In genomic region chr13:85935868-85936467, GRCh38 we compare ENCODE assay signal across 29 cellular contexts.
"Had no signal": no experiment of that assay in that cellular context is flagged by ENCODE, and none has a peak within 500 bp of the region (broad histone marks: within the 10 kb centered on the region; RNA-seq: fewer than 3 reads in every experiment).

No MANE protein-coding gene starts in this region.

- H3K27me3 ChIP-seq: adrenal gland, body of pancreas, breast epithelium, SJSA1 had no signal

- H3K4me3 ChIP-seq: adrenal gland, body of pancreas, breast epithelium, SJSA1 had no signal

- H3K36me3 ChIP-seq: adrenal gland, breast epithelium, SJSA1 had no signal

- H3K4me2 ChIP-seq: SK-N-SH had no signal

- H3K9ac ChIP-seq: SK-N-SH had no signal

- DNase-seq: activated CD4-positive, alpha-beta T cell treated with anti-CD3 and anti-CD28 coated beads for 36 hours; activated CD4-positive, alpha-beta T cell treated with anti-CD3 and anti-CD28 coated beads, Interleukin-2, amount 10 ng/mL, durations not matched to agents 7 days and 5 days; activated CD4-positive, alpha-beta T cell treated with anti-CD3 and anti-CD28 coated beads, Interleukin-2, amount 50 U/mL, for 48 hours; activated CD8-positive, alpha-beta T cell treated with anti-CD3 and anti-CD28 coated beads, Interleukin-2, amount 10 ng/mL, durations not matched to agents 7 days and 5 days; activated gamma-delta T cell treated with Interleukin-2 at 50 U/mL for 16 hours; activated naive CD4-positive, alpha-beta T cell treated with anti-CD3 and anti-CD28 coated beads for 36 hours; activated T-cell treated with anti-CD3 and anti-CD28 coated beads, Interleukin-2, amount 50 U/mL, for 4 hours; adrenal gland; body of pancreas; NCI-H1092; NCI-H1436 treated with DMSO at 0.1 percent for 48 hours; NCI-H1694 treated with DMSO at 0.1 percent for 48 hours; NCI-H2029; NCI-H2107; NCI-H2171; NCI-H226; NCI-H524 treated with DMSO at 0.1 percent for 48 hours; RPMI8226; SHP77 treated with DMSO at 0.1 percent for 48 hours; SK-N-SH had no signal

- ATAC-seq: activated CD4-positive, alpha-beta T cell treated with anti-CD3 and anti-CD28 coated beads for 36 hours; activated CD4-positive, CD25-positive, alpha-beta regulatory T cell treated with anti-CD3 and anti-CD28 coated beads, Interleukin-2, amount 50 U/mL, for 24 hours; activated CD8-positive, alpha-beta T cell treated with anti-CD3 and anti-CD28 coated beads, Interleukin-2, amount 10 ng/mL, durations not matched to agents 7 days and 5 days; activated naive CD4-positive, alpha-beta T cell treated with anti-CD3 and anti-CD28 coated beads, Interleukin-2, amount 50 U/mL, for 72 hours; activated T-cell treated with anti-CD3 and anti-CD28 coated beads, Interleukin-2, amount 50 U/mL, for 4 hours; body of pancreas; Panc1; WTC11 had no signal

- H3K27me3 Mint-ChIP-seq: activated CD4-positive, alpha-beta T cell treated with anti-CD3 and anti-CD28 coated beads for 36 hours; activated CD4-positive, alpha-beta T cell treated with anti-CD3 and anti-CD28 coated beads, Interleukin-2, amount 10 ng/mL, durations not matched to agents 7 days and 5 days had no signal

- H3K4me1 ChIP-seq: adrenal gland, body of pancreas, breast epithelium, SJSA1 had no signal

- H3K4me3 Mint-ChIP-seq: activated CD4-positive, alpha-beta T cell treated with anti-CD3 and anti-CD28 coated beads for 36 hours; activated CD4-positive, alpha-beta T cell treated with anti-CD3 and anti-CD28 coated beads, Interleukin-2, amount 10 ng/mL, durations not matched to agents 7 days and 5 days; activated CD8-positive, alpha-beta T cell treated with anti-CD3 and anti-CD28 coated beads, Interleukin-2, amount 10 ng/mL, durations not matched to agents 7 days and 5 days; activated naive CD4-positive, alpha-beta T cell treated with anti-CD3 and anti-CD28 coated beads for 36 hours; activated T-cell treated with anti-CD3 and anti-CD28 coated beads, Interleukin-2, amount 50 U/mL, for 4 hours; activated T-helper 1 cell treated with anti-CD3 and anti-CD28 coated beads, Interleukin-12 subunit alpha, Interleukin-12 subunit beta, Interleukin-2, Interleukin-4 antibody, amounts not matched to agents 30 ng/mL and 10 ng/mL and 1 ng/mL, durations not matched to agents 14 hours and 24 hours and 36 hours; T-helper 1 cell treated with Interleukin-12 subunit alpha and Interleukin-12 subunit beta and Interleukin-4 antibody, amounts not matched to agents 30 μg/mL and 1 μg/mL, for 36 hours; T-helper 2 cell treated with Interferon-gamma antibody and Interleukin-4, amounts not matched to agents 5 μg/mL and 100 μg/mL, for 36 hours; WTC11 had no signal

- H3K4me1 Mint-ChIP-seq: activated CD4-positive, alpha-beta T cell treated with anti-CD3 and anti-CD28 coated beads for 36 hours; activated CD4-positive, alpha-beta T cell treated with anti-CD3 and anti-CD28 coated beads, Interleukin-2, amount 10 ng/mL, durations not matched to agents 7 days and 5 days; WTC11 had no signal

- H3K27ac ChIP-seq: adrenal gland, body of pancreas, breast epithelium, SJSA1 had no signal

- H3K27ac Mint-ChIP-seq: activated CD4-positive, alpha-beta T cell treated with anti-CD3 and anti-CD28 coated beads for 36 hours; activated CD4-positive, alpha-beta T cell treated with anti-CD3 and anti-CD28 coated beads, Interleukin-2, amount 10 ng/mL, durations not matched to agents 7 days and 5 days; activated CD8-positive, alpha-beta T cell treated with anti-CD3 and anti-CD28 coated beads, Interleukin-2, amount 10 ng/mL, durations not matched to agents 7 days and 5 days; activated naive CD4-positive, alpha-beta T cell treated with anti-CD3 and anti-CD28 coated beads for 36 hours; activated naive CD4-positive, alpha-beta T cell treated with anti-CD3 and anti-CD28 coated beads, Interleukin-2, amount 50 U/mL, for 72 hours; activated T-helper 1 cell treated with anti-CD3 and anti-CD28 coated beads, Interleukin-12 subunit alpha, Interleukin-12 subunit beta, Interleukin-2, Interleukin-4 antibody, amounts not matched to agents 30 ng/mL and 10 ng/mL and 1 ng/mL, durations not matched to agents 14 hours and 24 hours and 36 hours; T-helper 1 cell treated with Interleukin-12 subunit alpha and Interleukin-12 subunit beta and Interleukin-4 antibody, amounts not matched to agents 30 μg/mL and 1 μg/mL, for 36 hours; T-helper 2 cell treated with Interferon-gamma antibody and Interleukin-4, amounts not matched to agents 5 μg/mL and 100 μg/mL, for 36 hours; WTC11 had no signal

- H3K9me2 ChIP-seq: SK-N-SH had no signal
